ENCODE assay signal across 30 cellular contexts in genomic region chrX:5852941-5853340, GRCh38.
"Had no signal": no experiment of that assay in that cellular context is flagged by ENCODE, and none has a peak within 500 bp of the region (broad histone marks: within the 10 kb centered on the region; RNA-seq: fewer than 3 reads in every experiment).

No MANE protein-coding gene starts in this region.

- H3K9me3 ChIP-seq: left lung, lower lobe of right lung, ovary, prostate gland, spleen, tibial nerve, uterus had no signal

- DNase-seq: hypothalamus; immature natural killer cell; kidney; left colon; left lung; lower lobe of right lung; mammary epithelial cell; mesenchymal stem cell; naive B cell; natural killer cell; ovary; posterior cingulate gyrus; retina; right cardiac atrium; small intestine; spleen; stimulated activated CD4-positive, alpha-beta T cell treated with anti-CD3 and anti-CD28 coated beads, Interleukin-1b, Interleukin-23, amount 100 ng/mL, for 48 hours; stimulated activated CD4-positive, alpha-beta T cell treated with anti-CD3 and anti-CD28 coated beads, Interleukin-2, amount 100 ng/mL, for 48 hours; stimulated activated CD4-positive, alpha-beta T cell treated with anti-CD3 and anti-CD28 coated beads, Interleukin-4, amount 100 ng/mL, for 4 hours; stimulated activated CD8-positive, alpha-beta memory T cell treated with anti-CD3 and anti-CD28 coated beads, Interleukin-4, amount 100 ng/mL, for 48 hours; stimulated activated naive CD4-positive, alpha-beta T cell treated with Interleukin-2 at 50 U/mL for 16 hours; stimulated activated naive CD8-positive, alpha-beta T cell treated with anti-CD3 and anti-CD28 coated beads, Interleukin-15, amount 100 ng/mL, for 72 hours; substantia nigra; uterus had no signal

- H3K4me3 Mint-ChIP-seq: immature natural killer cell; naive B cell; natural killer cell; stimulated activated memory B cell treated with anti-CD40 and anti-IgM and Interleukin-4, amounts not matched to agents 10 μg/mL and 1 μg/mL and 100 μg/mL, for 72 hours; stimulated activated naive CD8-positive, alpha-beta T cell treated with anti-CD3 and anti-CD28 coated beads, Interleukin-15, amount 100 ng/mL, for 72 hours; type B pancreatic cell had no signal

- H3K27me3 ChIP-seq: left lung, ovary, spleen, tibial nerve, uterus had no signal

- ATAC-seq: left colon; left lung; lower lobe of right lung; natural killer cell; right cardiac atrium; sciatic nerve; stimulated activated memory B cell treated with anti-CD40 and anti-IgM and Interleukin-4, amounts not matched to agents 10 μg/mL and 1 μg/mL and 100 μg/mL, for 72 hours; stimulated activated naive CD8-positive, alpha-beta T cell treated with anti-CD3 and anti-CD28 coated beads, Interleukin-15, amount 100 ng/mL, for 72 hours had no signal

- H3K36me3 Mint-ChIP-seq: immature natural killer cell; naive B cell; natural killer cell; stimulated activated memory B cell treated with anti-CD40 and anti-IgM and Interleukin-4, amounts not matched to agents 10 μg/mL and 1 μg/mL and 100 μg/mL, for 72 hours; type B pancreatic cell had no signal

- H3K27ac Mint-ChIP-seq: immature natural killer cell; natural killer cell; stimulated activated memory B cell treated with anti-CD40 and anti-IgM and Interleukin-4, amounts not matched to agents 10 μg/mL and 1 μg/mL and 100 μg/mL, for 72 hours; stimulated activated naive CD8-positive, alpha-beta T cell treated with anti-CD3 and anti-CD28 coated beads, Interleukin-15, amount 100 ng/mL, for 72 hours; type B pancreatic cell had no signal

- FAIRE-seq: islet of Langerhans, kidney, small intestine had no signal

- H3K36me3 ChIP-seq: left lung, lower lobe of right lung, ovary, prostate gland, spleen, tibial nerve, uterus had no signal

- H3K4me1 ChIP-seq: left lung, lower lobe of right lung, prostate gland, spleen, tibial nerve, uterus had no signal

- H3K27me3 Mint-ChIP-seq: stimulated activated memory B cell treated with anti-CD40 and anti-IgM and Interleukin-4, amounts not matched to agents 10 μg/mL and 1 μg/mL and 100 μg/mL, for 72 hours; stimulated activated naive CD8-positive, alpha-beta T cell treated with anti-CD3 and anti-CD28 coated beads, Interleukin-15, amount 100 ng/mL, for 72 hours; type B pancreatic cell had no signal

- H3K4me3 ChIP-seq: left lung, lower lobe of right lung, ovary, prostate gland, spleen, tibial nerve, uterus had no signal

- H3K4me1 Mint-ChIP-seq: immature natural killer cell; naive B cell; natural killer cell; stimulated activated naive CD8-positive, alpha-beta T cell treated with anti-CD3 and anti-CD28 coated beads, Interleukin-15, amount 100 ng/mL, for 72 hours had no signal

- H3K27ac ChIP-seq: left lung, lower lobe of right lung, ovary, prostate gland, spleen, tibial nerve, uterus had no signal

- H3K9me3 Mint-ChIP-seq: stimulated activated memory B cell treated with anti-CD40 and anti-IgM and Interleukin-4, amounts not matched to agents 10 μg/mL and 1 μg/mL and 100 μg/mL, for 72 hours; stimulated activated naive CD8-positive, alpha-beta T cell treated with anti-CD3 and anti-CD28 coated beads, Interleukin-15, amount 100 ng/mL, for 72 hours; type B pancreatic cell had no signal
